Comparison of ENCODE assay signal across 1 cellular context in the genomic region with DNA sequence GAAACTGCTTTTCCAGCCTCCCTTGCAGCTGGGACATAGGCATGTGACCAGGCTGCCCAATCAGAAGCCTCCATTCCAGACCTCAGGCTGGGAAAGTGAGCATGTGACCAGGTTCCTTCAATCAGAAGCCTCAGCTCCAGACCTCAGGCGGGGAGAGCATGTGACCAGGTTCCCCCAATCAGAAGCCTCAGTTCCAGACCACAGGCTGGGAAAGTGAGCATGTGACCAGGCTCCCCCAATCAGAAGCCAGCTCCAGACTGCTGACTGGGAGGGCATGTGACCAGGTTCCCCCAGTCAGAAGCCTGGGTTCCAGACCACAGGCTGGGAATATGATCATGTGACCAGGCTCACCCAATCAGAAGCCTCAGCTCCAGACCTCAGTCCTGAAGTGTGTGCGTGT.
TF ChIP-seq lines count a peak whose summit lies in the region.

No MANE protein-coding gene starts in this region.

TF ChIP-seq in GM23338, 12 proteins besides CTCF, POLR2A, EP300 and RAD21 (continued from another document):
- TF ChIP-seq, protein P1, sequence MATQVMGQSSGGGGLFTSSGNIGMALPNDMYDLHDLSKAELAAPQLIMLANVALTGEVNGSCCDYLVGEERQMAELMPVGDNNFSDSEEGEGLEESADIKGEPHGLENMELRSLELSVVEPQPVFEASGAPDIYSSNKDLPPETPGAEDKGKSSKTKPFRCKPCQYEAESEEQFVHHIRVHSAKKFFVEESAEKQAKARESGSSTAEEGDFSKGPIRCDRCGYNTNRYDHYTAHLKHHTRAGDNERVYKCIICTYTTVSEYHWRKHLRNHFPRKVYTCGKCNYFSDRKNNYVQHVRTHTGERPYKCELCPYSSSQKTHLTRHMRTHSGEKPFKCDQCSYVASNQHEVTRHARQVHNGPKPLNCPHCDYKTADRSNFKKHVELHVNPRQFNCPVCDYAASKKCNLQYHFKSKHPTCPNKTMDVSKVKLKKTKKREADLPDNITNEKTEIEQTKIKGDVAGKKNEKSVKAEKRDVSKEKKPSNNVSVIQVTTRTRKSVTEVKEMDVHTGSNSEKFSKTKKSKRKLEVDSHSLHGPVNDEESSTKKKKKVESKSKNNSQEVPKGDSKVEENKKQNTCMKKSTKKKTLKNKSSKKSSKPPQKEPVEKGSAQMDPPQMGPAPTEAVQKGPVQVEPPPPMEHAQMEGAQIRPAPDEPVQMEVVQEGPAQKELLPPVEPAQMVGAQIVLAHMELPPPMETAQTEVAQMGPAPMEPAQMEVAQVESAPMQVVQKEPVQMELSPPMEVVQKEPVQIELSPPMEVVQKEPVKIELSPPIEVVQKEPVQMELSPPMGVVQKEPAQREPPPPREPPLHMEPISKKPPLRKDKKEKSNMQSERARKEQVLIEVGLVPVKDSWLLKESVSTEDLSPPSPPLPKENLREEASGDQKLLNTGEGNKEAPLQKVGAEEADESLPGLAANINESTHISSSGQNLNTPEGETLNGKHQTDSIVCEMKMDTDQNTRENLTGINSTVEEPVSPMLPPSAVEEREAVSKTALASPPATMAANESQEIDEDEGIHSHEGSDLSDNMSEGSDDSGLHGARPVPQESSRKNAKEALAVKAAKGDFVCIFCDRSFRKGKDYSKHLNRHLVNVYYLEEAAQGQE (IDR thresholded peaks at IDR 0.05; ENCODE audit: unreplicated experiment), result no peak
